15 cellular contexts compared by ENCODE assay signal in the genomic region with DNA sequence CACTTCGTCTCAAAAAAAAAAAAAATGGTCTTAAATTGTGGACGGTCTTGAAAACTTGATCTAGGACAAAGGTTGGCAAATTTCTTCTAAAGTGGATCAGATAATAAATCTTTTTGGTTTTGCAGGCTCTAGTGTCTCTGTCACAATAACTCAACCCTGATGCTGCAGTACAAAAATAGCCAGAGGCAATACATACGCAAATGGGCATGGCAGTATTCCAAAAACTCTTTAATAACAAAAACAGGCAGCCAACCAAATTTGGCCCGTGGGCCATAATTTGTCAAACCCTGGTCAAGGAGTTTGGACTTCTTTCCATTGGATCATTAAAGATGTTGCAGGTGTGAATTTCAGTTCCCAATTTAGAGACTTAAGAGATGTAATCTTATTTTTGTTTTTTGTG.
"Had no signal": no experiment of that assay in that cellular context is flagged by ENCODE, and none has a peak within 500 bp of the region (broad histone marks: within the 10 kb centered on the region; RNA-seq: fewer than 3 reads in every experiment).

No MANE protein-coding gene starts in this region.

- H3K4me3 Mint-ChIP-seq: activated naive CD8-positive, alpha-beta T cell treated with anti-CD3 and anti-CD28 coated beads for 36 hours; natural killer cell; stimulated activated memory B cell treated with anti-CD40 and anti-IgM and Interleukin-4, amounts not matched to agents 10 μg/mL and 1 μg/mL and 100 μg/mL, for 72 hours; WTC11 had no signal

- H3K4me1 Mint-ChIP-seq: natural killer cell; stimulated activated memory B cell treated with anti-CD40 and anti-IgM and Interleukin-4, amounts not matched to agents 10 μg/mL and 1 μg/mL and 100 μg/mL, for 72 hours; WTC11 had no signal

- H3K27ac Mint-ChIP-seq: activated naive CD8-positive, alpha-beta T cell treated with anti-CD3 and anti-CD28 coated beads for 36 hours; natural killer cell; stimulated activated memory B cell treated with anti-CD40 and anti-IgM and Interleukin-4, amounts not matched to agents 10 μg/mL and 1 μg/mL and 100 μg/mL, for 72 hours; WTC11 had no signal

- DNase-seq: activated CD4-positive, alpha-beta T cell treated with anti-CD3 and anti-CD28 coated beads for 4 hours; activated CD8-positive, alpha-beta memory T cell treated with anti-CD3 and anti-CD28 coated beads, Interleukin-2, amount 50 U/mL, for 48 hours; activated naive CD8-positive, alpha-beta T cell treated with anti-CD3 and anti-CD28 coated beads for 36 hours; brain microvascular endothelial cell; cortex of kidney; effector CD8-positive, alpha-beta T cell; esophagus squamous epithelium; kidney glomerular epithelial cell; mesenchymal stem cell; natural killer cell; retina; stimulated activated CD4-positive, alpha-beta T cell treated with anti-CD3 and anti-CD28 coated beads, Interleukin-2, amount 100 ng/mL, for 48 hours; tibial artery had no signal

- H3K36me3 Mint-ChIP-seq: natural killer cell; stimulated activated memory B cell treated with anti-CD40 and anti-IgM and Interleukin-4, amounts not matched to agents 10 μg/mL and 1 μg/mL and 100 μg/mL, for 72 hours had no signal

- H3K9me3 Mint-ChIP-seq: stimulated activated memory B cell treated with anti-CD40 and anti-IgM and Interleukin-4, amounts not matched to agents 10 μg/mL and 1 μg/mL and 100 μg/mL, for 72 hours had no signal
